In genomic region chr1:67918067-67918466, GRCh38 we compare ENCODE assay signal across 26 cellular contexts.
"Had no signal": no experiment of that assay in that cellular context is flagged by ENCODE, and none has a peak within 500 bp of the region (broad histone marks: within the 10 kb centered on the region; RNA-seq: fewer than 3 reads in every experiment).

No MANE protein-coding gene starts in this region.

- H3K4me1 ChIP-seq: esophagus muscularis mucosa, foreskin keratinocyte, gastroesophageal sphincter, heart left ventricle, left lung, lower lobe of right lung had no signal

- H2AFZ ChIP-seq: hepatocyte had no signal

- H3K27me3 ChIP-seq: esophagus muscularis mucosa, foreskin keratinocyte, gastroesophageal sphincter, heart left ventricle, hepatocyte, left lung had no signal

- DNase-seq: dermis blood vessel endothelial cell; dorsolateral prefrontal cortex; effector CD4-positive, alpha-beta T cell; effector memory CD4-positive, alpha-beta T cell; foreskin keratinocyte; heart left ventricle; hypothalamus; immature natural killer cell; islet precursor cell; kidney; kidney glomerular epithelial cell; left cardiac atrium; left lung; left ventricle myocardium superior; lower lobe of right lung; mesendoderm; midbrain; naive thymus-derived CD4-positive, alpha-beta T cell had no signal

- H3K4me3 ChIP-seq: coronary artery, dorsolateral prefrontal cortex, esophagus muscularis mucosa, gastroesophageal sphincter, heart left ventricle, hepatocyte, left lung, lower lobe of right lung had no signal

- H3K4me3 Mint-ChIP-seq: immature natural killer cell; memory B cell; naive thymus-derived CD4-positive, alpha-beta T cell had no signal

- H3K79me2 ChIP-seq: hepatocyte had no signal

- H3K4me1 Mint-ChIP-seq: immature natural killer cell; memory B cell; naive thymus-derived CD4-positive, alpha-beta T cell had no signal

- ATAC-seq: foreskin keratinocyte; gastroesophageal sphincter; heart left ventricle; left cardiac atrium; left lung; left ventricle myocardium superior; lower lobe of right lung; naive thymus-derived CD4-positive, alpha-beta T cell had no signal

- FAIRE-seq: colon, endothelial cell of umbilical vein, frontal cortex, kidney had no signal

- H3K27ac Mint-ChIP-seq: immature natural killer cell; memory B cell; naive thymus-derived CD4-positive, alpha-beta T cell had no signal

- H3K27ac ChIP-seq: coronary artery, dorsolateral prefrontal cortex, esophagus muscularis mucosa, foreskin keratinocyte, gastroesophageal sphincter, heart left ventricle, hepatocyte, left lung, lower lobe of right lung had no signal

- H3K4me2 ChIP-seq: hepatocyte had no signal

- H3K36me3 Mint-ChIP-seq: immature natural killer cell; memory B cell; naive thymus-derived CD4-positive, alpha-beta T cell had no signal

- H3K9me3 ChIP-seq: esophagus muscularis mucosa, gastroesophageal sphincter, left lung, lower lobe of right lung had no signal

- H3K36me3 ChIP-seq: esophagus muscularis mucosa, gastroesophageal sphincter, heart left ventricle, left lung, lower lobe of right lung had no signal
